Comparison of ENCODE assay signal across 8 cellular contexts in genomic region chr6:81996414-81996813, GRCh38.
DNase-seq lines count a peak whose midpoint lies in the region; ATAC-seq and TF ChIP-seq lines count a peak whose summit lies in the region.
"Had no signal": no experiment of that assay in that cellular context is flagged by ENCODE, and none has a peak within 500 bp of the region (broad histone marks: within the 10 kb centered on the region; RNA-seq: fewer than 3 reads in every experiment).

No MANE protein-coding gene starts in this region.

- CTCF ChIA-PET in mammary epithelial cell (lab: Charles Lee; ENCODE audit: low non-redundant PET) = interaction anchor here (1.1 kb wide), 1 partner anchor 16 kb away, joined by 4 read pairs; no protein-coding TSS in a partner anchor
- CTCF ChIA-PET in activated CD8-positive, alpha-beta memory T cell treated with anti-CD3 and anti-CD28 coated beads, Interleukin-2, amount 10 ng/mL, durations not matched to agents 7 days and 5 days (lab: Charles Lee) = no interaction called here

- H3K9me3 ChIP-seq in mammary epithelial cell (replicated peaks; ENCODE audit: insufficient read depth, low read length) (no peaks in the 10 kb centered on the region), tibial artery (no peaks in the 10 kb centered on the region)

- H3K4me3 ChIP-seq in mammary epithelial cell (replicated peaks in 1 of 3; ENCODE audit: insufficient read depth in 1 of 3, low read depth in 2 of 3, low read length in 3 of 3) (no peak overlapping the region), tibial artery (no peak overlapping the region)

- H3K36me3 ChIP-seq in mammary epithelial cell (ENCODE audit: insufficient read depth, low read length) = no peaks in the 10 kb centered on the region
- H3K36me3 ChIP-seq in tibial artery = no peaks in the 10 kb centered on the region

- 74% methylated on average over 4 of the region's 4 CpGs for WGBS in mammary epithelial cell (ENCODE audit: low coverage, missing lambda C conversion rate)

- H3K27ac ChIP-seq in mammary epithelial cell (ENCODE audit: insufficient read depth, low read depth, low read length) (peak overlapping the region; percentile 98), tibial artery (peak overlapping the region; percentile 52 to 79)

- ATAC-seq in GM19452 (IDR thresholded peaks at IDR 0.05; ENCODE audit: unreplicated experiment) = peak; percentile 59
- peak; percentile 55 for ATAC-seq in HG03354 (IDR thresholded peaks at IDR 0.05; ENCODE audit: poor library complexity, severe bottlenecking, unreplicated experiment)
- ATAC-seq in activated CD8-positive, alpha-beta memory T cell treated with anti-CD3 and anti-CD28 coated beads, Interleukin-2, amount 10 ng/mL, durations not matched to agents 7 days and 5 days = no peak

- peak overlapping the region; percentile 82 for H3K9ac ChIP-seq in mammary epithelial cell (ENCODE audit: insufficient read depth, low read length)

- DNase-seq in mammary epithelial cell (peak; percentile 79), tibial artery (no peak), NCI-H748 treated with DMSO at 0.1 percent for 48 hours (lab: John Stamatoyannopoulos, UW) (no peak)
- DNase-seq in activated CD8-positive, alpha-beta memory T cell treated with anti-CD3 and anti-CD28 coated beads, Interleukin-2, amount 10 ng/mL, durations not matched to agents 7 days and 5 days = no peak
- no peak for DNase-seq in activated naive CD4-positive, alpha-beta T cell (lab: John Stamatoyannopoulos, UW)
- DNase-seq: activated CD4-positive, alpha-beta memory T cell treated with anti-CD3 and anti-CD28 coated beads, Interleukin-2, amount 10 ng/mL, durations not matched to agents 7 days and 5 days had no signal

- no peak for TF ChIP-seq CTCF in mammary epithelial cell (conservative IDR thresholded peaks at IDR 0.05 in 1 of 2, IDR thresholded peaks at IDR 0.05 in 1 of 2; ENCODE audit: extremely low read depth in 1 of 2, insufficient read depth in 1 of 2, low read depth in 1 of 2, low read length in 2 of 2)
- no peak for TF ChIP-seq CTCF in tibial artery (IDR thresholded peaks at IDR 0.05)

- H3K27me3 ChIP-seq in mammary epithelial cell (ENCODE audit: insufficient read depth, low read length) = no peaks in the 10 kb centered on the region
- H3K27me3 ChIP-seq in tibial artery = no peaks in the 10 kb centered on the region

- H3K4me3 Mint-ChIP-seq in activated CD8-positive, alpha-beta memory T cell treated with anti-CD3 and anti-CD28 coated beads, Interleukin-2, amount 10 ng/mL, durations not matched to agents 7 days and 5 days = no peak overlapping the region
- H3K4me3 Mint-ChIP-seq: activated CD4-positive, alpha-beta memory T cell treated with anti-CD3 and anti-CD28 coated beads, Interleukin-2, amount 10 ng/mL, durations not matched to agents 7 days and 5 days had no signal

- no peaks in the 10 kb centered on the region for H4K20me1 ChIP-seq in mammary epithelial cell (ENCODE audit: insufficient read depth, low read length)

- no peaks in the 10 kb centered on the region for H3K36me3 Mint-ChIP-seq in activated CD8-positive, alpha-beta memory T cell treated with anti-CD3 and anti-CD28 coated beads, Interleukin-2, amount 10 ng/mL, durations not matched to agents 7 days and 5 days

- in situ Hi-C loops in mammary epithelial cell (cut with MboI; ENCODE audit: low sequenced_read_pairs in 2 of 2) = no loop called here

- H3K27me3 Mint-ChIP-seq in activated CD8-positive, alpha-beta memory T cell treated with anti-CD3 and anti-CD28 coated beads, Interleukin-2, amount 10 ng/mL, durations not matched to agents 7 days and 5 days = no peaks in the 10 kb centered on the region
- H3K27me3 Mint-ChIP-seq: activated CD4-positive, alpha-beta memory T cell treated with anti-CD3 and anti-CD28 coated beads, Interleukin-2, amount 10 ng/mL, durations not matched to agents 7 days and 5 days had no signal

- H3K4me1 ChIP-seq in mammary epithelial cell (ENCODE audit: insufficient read depth, low read length) (peaks cover 50% of the 10 kb centered on the region), tibial artery (peaks cover 0 to 31% (median 24%) of the 10 kb centered on the region in 4 donors)

- dilution Hi-C loops in mammary epithelial cell (cut with HindIII; ENCODE audit: low sequenced_read_pairs) = no loop called here

- H2AFZ ChIP-seq in mammary epithelial cell (ENCODE audit: low read depth, low read length) = no peak overlapping the region

- no peaks in the 10 kb centered on the region for H3K4me1 Mint-ChIP-seq in activated CD8-positive, alpha-beta memory T cell treated with anti-CD3 and anti-CD28 coated beads, Interleukin-2, amount 10 ng/mL, durations not matched to agents 7 days and 5 days
- H3K4me1 Mint-ChIP-seq: activated CD4-positive, alpha-beta memory T cell treated with anti-CD3 and anti-CD28 coated beads, Interleukin-2, amount 10 ng/mL, durations not matched to agents 7 days and 5 days had no signal

- H3K79me2 ChIP-seq in mammary epithelial cell (ENCODE audit: insufficient read depth, low read length) = no peaks in the 10 kb centered on the region

- H3K9me3 Mint-ChIP-seq in activated CD8-positive, alpha-beta memory T cell treated with anti-CD3 and anti-CD28 coated beads, Interleukin-2, amount 10 ng/mL, durations not matched to agents 7 days and 5 days (ENCODE audit: low read depth) = no peaks in the 10 kb centered on the region
- H3K9me3 Mint-ChIP-seq: activated CD4-positive, alpha-beta memory T cell treated with anti-CD3 and anti-CD28 coated beads, Interleukin-2, amount 10 ng/mL, durations not matched to agents 7 days and 5 days had no signal

- H3K4me2 ChIP-seq in mammary epithelial cell (ENCODE audit: insufficient read depth, low read depth, low read length) = peak overlapping the region; percentile 65

- intact Hi-C loops in mammary epithelial cell (cut with micrococcal nuclease) = loop anchor here (1.0 to 5.0 kb wide), 3 partner anchors 26 to 229 kb away; no protein-coding TSS in a partner anchor
- intact Hi-C loops in tibial artery (cut with DNase I; ENCODE audit: low total_unique reads) = no loop called here

- BruUV-seq in mammary epithelial cell (replicated peaks; lab: Mats Ljungman, UMichigan) = no TSS peak

- H3K27ac Mint-ChIP-seq in activated CD8-positive, alpha-beta memory T cell treated with anti-CD3 and anti-CD28 coated beads, Interleukin-2, amount 10 ng/mL, durations not matched to agents 7 days and 5 days = no peak overlapping the region
- H3K27ac Mint-ChIP-seq: activated CD4-positive, alpha-beta memory T cell treated with anti-CD3 and anti-CD28 coated beads, Interleukin-2, amount 10 ng/mL, durations not matched to agents 7 days and 5 days had no signal
